Comparison of ENCODE assay signal across 1 cellular context in genomic region chr6:44057238-44057930, GRCh38.
TF ChIP-seq lines count a peak whose summit lies in the region.

No MANE protein-coding gene starts in this region.

TF ChIP-seq in HepG2, 621 proteins besides CTCF, POLR2A, EP300 and RAD21 (continued from another document):
- TF ChIP-seq KAT8 (CRISPR knock-in tag; IDR thresholded peaks at IDR 0.05): 0 out of 2 replicates have a peak, but pooled peaks have one; percentile 30
- TF ChIP-seq BRCA1 (CRISPR knock-in tag; IDR thresholded peaks at IDR 0.05): no peak
- TF ChIP-seq, protein P1, sequence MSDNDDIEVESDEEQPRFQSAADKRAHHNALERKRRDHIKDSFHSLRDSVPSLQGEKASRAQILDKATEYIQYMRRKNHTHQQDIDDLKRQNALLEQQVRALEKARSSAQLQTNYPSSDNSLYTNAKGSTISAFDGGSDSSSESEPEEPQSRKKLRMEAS (IDR thresholded peaks at IDR 0.05): no peak
- TF ChIP-seq GLI4 (CRISPR knock-in tag; IDR thresholded peaks at IDR 0.05; ENCODE audit: borderline replicate concordance): no peak
- no peak for TF ChIP-seq ZNF556 (CRISPR knock-in tag; IDR thresholded peaks at IDR 0.05; ENCODE audit: borderline replicate concordance)
- TF ChIP-seq RFXAP (CRISPR knock-in tag; IDR thresholded peaks at IDR 0.05; ENCODE audit: borderline replicate concordance): no peak
- TF ChIP-seq, protein P2, sequence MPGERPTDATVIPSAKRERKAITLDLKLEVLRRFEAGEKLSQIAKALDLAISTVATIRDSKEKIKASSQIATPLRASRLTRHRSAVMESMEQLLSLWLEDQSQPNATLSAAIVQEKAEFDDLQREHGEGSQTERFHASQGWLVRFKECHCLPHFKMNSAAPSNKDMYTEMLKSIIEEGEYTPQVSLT (CRISPR knock-in tag; IDR thresholded peaks at IDR 0.05; ENCODE audit: borderline replicate concordance, low read depth): no peak
- TF ChIP-seq MEIS1 (CRISPR knock-in tag; IDR thresholded peaks at IDR 0.05; ENCODE audit: borderline replicate concordance): no peak
- no peak for TF ChIP-seq JUNB (CRISPR knock-in tag; IDR thresholded peaks at IDR 0.05; ENCODE audit: borderline replicate concordance)
- TF ChIP-seq ZFAT (CRISPR knock-in tag; conservative IDR thresholded peaks at IDR 0.05): no peak
- TF ChIP-seq IRF9 (CRISPR knock-in tag; IDR thresholded peaks at IDR 0.05; ENCODE audit: borderline replicate concordance): no peak
- TF ChIP-seq PRDM10 (CRISPR knock-in tag; IDR thresholded peaks at IDR 0.05; ENCODE audit: low read depth): peak; percentile 8; the same call in 1 of the 2 replicates
